In the genomic region with DNA sequence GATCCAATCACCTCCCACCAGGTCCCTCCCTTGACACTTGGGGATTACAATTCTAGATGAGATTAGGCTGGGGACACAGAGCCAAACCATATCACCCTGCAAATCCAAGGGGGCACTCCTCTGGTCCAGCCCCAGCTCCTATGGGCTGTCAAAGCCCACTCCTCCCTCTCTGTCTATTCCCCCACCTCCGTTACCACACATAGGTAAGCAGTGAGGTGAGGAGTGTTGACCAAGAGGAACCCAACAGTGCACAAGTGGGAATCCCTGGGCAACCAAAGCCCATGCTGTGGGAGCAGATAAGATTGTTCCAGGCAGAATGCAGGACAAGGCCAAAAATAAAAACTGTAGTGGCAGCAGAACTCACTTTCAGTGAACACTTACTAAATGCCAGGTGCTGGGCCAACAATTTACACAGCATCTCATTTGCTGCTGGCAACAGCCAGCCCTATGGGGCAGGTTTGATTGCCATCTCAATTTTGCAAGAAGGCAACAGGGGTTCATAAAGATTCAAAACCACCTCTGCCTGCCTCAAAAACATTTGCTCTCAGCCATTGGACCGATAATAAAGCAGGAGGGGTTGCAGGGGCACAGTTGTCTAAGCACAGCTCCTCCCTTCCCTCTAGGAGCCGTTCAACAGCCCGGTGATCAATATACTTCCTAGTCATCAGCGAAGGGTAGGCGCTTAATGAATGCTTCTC, we compare ENCODE assay signal across 8 cellular contexts. TPM values are rescaled to one million over a fixed set of nuclear protein-coding genes. Genes with fewer than 3 reads are reported as not detected.
DNase-seq lines count a peak whose midpoint lies in the region; ATAC-seq and TF ChIP-seq lines count a peak whose summit lies in the region.

No MANE protein-coding gene starts in this region.

- peak overlapping the region; percentile 81 to 94 for H3K4me3 ChIP-seq in DND-41 (ENCODE audit: low read depth in 1 of 2, low read length in 2 of 2)
- H3K4me3 ChIP-seq in muscle layer of duodenum (ENCODE audit: low read depth in 1 of 2, low read length in 2 of 2): peak overlapping the region; percentile 71 to 79

- peak overlapping the region; percentile 82 for H2AFZ ChIP-seq in DND-41 (ENCODE audit: low read depth, low read length)

- H3K36me3 ChIP-seq in DND-41 (ENCODE audit: insufficient read depth, low read length) (peaks cover 42% of the 10 kb centered on the region), muscle layer of duodenum (ENCODE audit: control insufficient read depth in 1 of 2, insufficient read depth in 2 of 2, low read length in 2 of 2) (no peaks in the 10 kb centered on the region)

- peak overlapping the region; percentile 63 to 96 (median 89) for H3K27ac Mint-ChIP-seq in brain

- peak overlapping the region; percentile 87 for H3K9ac ChIP-seq in DND-41 (ENCODE audit: low read depth, low read length)

- peaks cover 61% of the 10 kb centered on the region for H3K4me1 ChIP-seq in DND-41 (ENCODE audit: insufficient read depth, low read length)
- H3K4me1 ChIP-seq in muscle layer of duodenum (ENCODE audit: control insufficient read depth in 1 of 2, insufficient read depth in 2 of 2, low read length in 2 of 2): peaks cover 6 to 22% of the 10 kb centered on the region in 2 donors

- no peaks in the 10 kb centered on the region for H3K9me3 ChIP-seq in DND-41 (ENCODE audit: insufficient read depth, low read length, severe bottlenecking)
- no peaks in the 10 kb centered on the region for H3K9me3 ChIP-seq in muscle layer of duodenum (ENCODE audit: control insufficient read depth in 1 of 2, low read length in 2 of 2)

- peaks cover 27% of the 10 kb centered on the region for H3K4me1 Mint-ChIP-seq in brain

- H3K27ac ChIP-seq in DND-41 (ENCODE audit: low read length) (peak overlapping the region; percentile 91), muscle layer of duodenum (ENCODE audit: low read length) (no peak overlapping the region)

- H3K79me2 ChIP-seq in DND-41 (ENCODE audit: insufficient read depth, low read length): peaks cover 59% of the 10 kb centered on the region

- H4K20me1 ChIP-seq in DND-41 (ENCODE audit: insufficient read depth, low read length): peaks cover 13% of the 10 kb centered on the region

- peak overlapping the region; percentile 84 for H3K4me2 ChIP-seq in DND-41 (ENCODE audit: insufficient read depth, low read length)

- no peaks in the 10 kb centered on the region for H3K27me3 ChIP-seq in DND-41 (ENCODE audit: insufficient read depth, low read length, poor library complexity)
- H3K27me3 ChIP-seq in muscle layer of duodenum (ENCODE audit: low read depth, low read length): no peaks in the 10 kb centered on the region

- peaks cover 0 to 2% (median 0%) of the 10 kb centered on the region in 5 experiments for H3K9me3 Mint-ChIP-seq in brain

- H3K27me3 Mint-ChIP-seq in brain: peaks cover 4% of the 10 kb centered on the region

- in situ Hi-C loops in KBM-7 (cut with MboI; ENCODE audit: low pct_unique_long_range_greater_than_20kb, low sequenced_read_pairs): no loop called here

- DNase-seq in DND-41 (peak; percentile 55), M059J (ENCODE audit: low read depth) (peak; percentile 13), KBM-7 (no peak), iPS-NIHi11 (ENCODE audit: low spot score) (no peak), UCSD-AML1 (lab: John Stamatoyannopoulos, UW; ENCODE audit: unreplicated experiment) (no peak)

- H3K4me3 Mint-ChIP-seq in brain: peak overlapping the region; percentile 91 to 96 (median 92)

- H3K36me3 Mint-ChIP-seq in brain: peaks cover 9% of the 10 kb centered on the region

- TF ChIP-seq CTCF in DND-41 (IDR thresholded peaks at IDR 0.05; ENCODE audit: borderline replicate concordance, extremely low read depth, low read length, poor library complexity, severe bottlenecking) (no peak), brain (conservative IDR thresholded peaks at IDR 0.05) (no peak)

- ATAC-seq in DND-41 (ENCODE audit: insufficient read depth, low read depth) (peak; percentile 25), HG02610 (IDR thresholded peaks at IDR 0.05; ENCODE audit: unreplicated experiment) (no peak)

RNA-seq across cellular contexts. Expression of a gene that starts 8.9 kb away (rescaled TPM):
- 44.7 and 45.0 TPM in 2 replicates for total RNA-seq in M059J (2014; rRNA removed; shearing (Covaris generic))
- polyA plus RNA-seq in brain (ENCODE audit: insufficient read depth, low read depth, low replicate concordance): 19.1 TPM

RNA-seq across cellular contexts. Expression of a gene that starts 14.8 kb away (rescaled TPM):
- 18.9 and 26.0 TPM in 2 replicates for total RNA-seq in M059J (2014; rRNA removed; shearing (Covaris generic))
- polyA plus RNA-seq in brain (ENCODE audit: insufficient read depth, low read depth, low replicate concordance): 25.8 TPM

RNA-seq across cellular contexts. Expression of a gene that starts 18.4 kb away (rescaled TPM):
- total RNA-seq in M059J (2014; rRNA removed; shearing (Covaris generic)): 0.05 TPM in 2 replicates
- 0.24 TPM for polyA plus RNA-seq in brain (ENCODE audit: insufficient read depth, low read depth, low replicate concordance)

RNA-seq across cellular contexts. Expression of a gene that starts 21.1 kb away (rescaled TPM):
- 28.4 and 57.4 TPM in 2 replicates for total RNA-seq in M059J (2014; rRNA removed; shearing (Covaris generic))
- polyA plus RNA-seq in brain (ENCODE audit: insufficient read depth, low read depth, low replicate concordance): 16.1 TPM

Comparison
In these comparisons a context has a peak if more than half of its experiments do, and no peak if none do; other contexts are left out.
1. DNase-seq: peak in DND-41 (single experiment) and M059J (single experiment); none in KBM-7 (single experiment), iPS-NIHi11 (single experiment) and UCSD-AML1 (single experiment).